Comparison of ENCODE assay signal across 31 cellular contexts in the genomic region with DNA sequence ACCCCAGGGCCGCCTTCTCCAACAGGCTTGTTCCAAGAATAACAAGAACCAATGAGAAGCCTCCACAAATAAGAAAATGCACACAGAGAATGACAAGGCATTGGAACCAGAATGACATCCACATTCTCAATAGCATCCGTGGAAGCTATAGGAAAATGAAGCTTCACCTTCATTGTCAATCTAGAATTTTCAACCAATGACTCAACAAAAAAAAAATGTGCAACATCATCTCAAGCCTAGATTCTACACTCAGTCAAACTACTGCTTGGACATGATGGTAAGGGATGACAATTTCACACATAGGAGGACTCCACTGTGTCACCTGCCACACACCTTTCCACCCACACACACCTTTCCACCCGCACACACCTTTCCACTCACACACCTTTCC. TPM values are rescaled to one million over a fixed set of nuclear protein-coding genes. Genes with fewer than 3 reads are reported as not detected.
A peak's percentile ranks its signal among the peaks of the same experiment; 100 is the strongest.
DNase-seq lines count a peak whose midpoint lies in the region; ATAC-seq and TF ChIP-seq lines count a peak whose summit lies in the region.
"Had no signal": no experiment of that assay in that cellular context is flagged by ENCODE, and none has a peak within 500 bp of the region (broad histone marks: within the 10 kb centered on the region; RNA-seq: fewer than 3 reads in every experiment).

No MANE protein-coding gene starts in this region.

- DNase-seq in EL: peak; percentile 6
- DNase-seq in OCI-M1 (lab: John Stamatoyannopoulos, UW): peak; percentile 2
- peak; percentile 15 for DNase-seq in fibroblast of mammary gland (ENCODE audit: low read depth)
- no peak for DNase-seq in stimulated activated effector memory CD8-positive, alpha-beta T cell treated with anti-CD3 and anti-CD28 coated beads, Interleukin-12 subunit alpha, Interleukin-12 subunit beta, amount 100 ng/mL, for 72 hours (ENCODE audit: low spot score in 2 of 2)
- no peak for DNase-seq in activated CD4-positive, CD25-positive, alpha-beta regulatory T cell (lab: John Stamatoyannopoulos, UW)
- no peak for DNase-seq in stimulated activated CD4-positive, alpha-beta T cell treated with anti-CD3 and anti-CD28 coated beads, Interleukin-2, amount 100 ng/mL, for 48 hours
- no peak for DNase-seq in adrenal gland
- DNase-seq: activated CD4-positive, alpha-beta T cell treated with anti-CD3 and anti-CD28 coated beads, Interleukin-2, amount 10 ng/mL, durations not matched to agents 24 days and 14 days; activated CD8-positive, alpha-beta memory T cell treated with anti-CD3 and anti-CD28 coated beads for 24 hours; activated T-cell treated with anti-CD3 and anti-CD28 coated beads for 4 hours; esophagus squamous epithelium; H7; hypothalamus; lower lobe of right lung; naive thymus-derived CD4-positive, alpha-beta T cell; NCI-H1105 treated with DMSO at 0.1 percent for 48 hours; NCI-H1930; NCI-H2227 treated with DMSO at 0.1 percent for 48 hours; NCI-H526; occipital lobe; SIG-M5; stimulated activated CD4-positive, alpha-beta T cell treated with anti-CD3 and anti-CD28 coated beads, Interleukin-4, amount 100 ng/mL, for 4 hours; SW 1271; transverse colon had no signal

- TF ChIP-seq POLR2A in adrenal gland (IDR thresholded peaks at IDR 0.05): no peak

- TF ChIP-seq CTCF in fibroblast of mammary gland (conservative IDR thresholded peaks at IDR 0.05; ENCODE audit: control insufficient read depth, insufficient read depth, low read depth, low read length) (no peak), adrenal gland (IDR thresholded peaks at IDR 0.05) (no peak)

- H3K27ac Mint-ChIP-seq in stimulated activated effector memory CD8-positive, alpha-beta T cell treated with anti-CD3 and anti-CD28 coated beads, Interleukin-12 subunit alpha, Interleukin-12 subunit beta, amount 100 ng/mL, for 72 hours: peak overlapping the region; percentile 60
- H3K27ac Mint-ChIP-seq: activated naive CD4-positive, alpha-beta T cell treated with anti-CD3 and anti-CD28 coated beads, Interleukin-2, amount 50 U/mL, for 24 hours; activated T-helper 2 cell treated with anti-CD3 and anti-CD28 coated beads, Interferon-gamma antibody, Interleukin-2, Interleukin-4, amounts not matched to agents 10 μg/mL and 5 μg/mL and 100 μg/mL, durations not matched to agents 14 hours and 24 hours and 36 hours; naive thymus-derived CD4-positive, alpha-beta T cell had no signal

- H3K4me1 Mint-ChIP-seq in stimulated activated effector memory CD8-positive, alpha-beta T cell treated with anti-CD3 and anti-CD28 coated beads, Interleukin-12 subunit alpha, Interleukin-12 subunit beta, amount 100 ng/mL, for 72 hours: no peaks in the 10 kb centered on the region
- H3K4me1 Mint-ChIP-seq: activated CD4-positive, alpha-beta T cell treated with anti-CD3 and anti-CD28 coated beads, Interleukin-2, amount 10 ng/mL, durations not matched to agents 24 days and 14 days; activated naive CD4-positive, alpha-beta T cell treated with anti-CD3 and anti-CD28 coated beads, Interleukin-2, amount 50 U/mL, for 24 hours; CD14-positive monocyte; naive thymus-derived CD4-positive, alpha-beta T cell had no signal

- no peaks in the 10 kb centered on the region for H3K27me3 ChIP-seq in adrenal gland
- H3K27me3 ChIP-seq: transverse colon had no signal

- H3K36me3 ChIP-seq in adrenal gland (replicated peaks in 1 of 2): no peaks in the 10 kb centered on the region
- H3K36me3 ChIP-seq: breast epithelium, esophagus squamous epithelium, lower lobe of right lung, transverse colon had no signal

- ATAC-seq in stimulated activated effector memory CD8-positive, alpha-beta T cell treated with anti-CD3 and anti-CD28 coated beads, Interleukin-12 subunit alpha, Interleukin-12 subunit beta, amount 100 ng/mL, for 72 hours: no peak
- ATAC-seq: GM12878; lower lobe of right lung; naive thymus-derived CD4-positive, alpha-beta T cell; psoas muscle had no signal

- no peak overlapping the region for H3K4me3 Mint-ChIP-seq in stimulated activated effector memory CD8-positive, alpha-beta T cell treated with anti-CD3 and anti-CD28 coated beads, Interleukin-12 subunit alpha, Interleukin-12 subunit beta, amount 100 ng/mL, for 72 hours
- H3K4me3 Mint-ChIP-seq: activated CD4-positive, alpha-beta T cell treated with anti-CD3 and anti-CD28 coated beads, Interleukin-2, amount 10 ng/mL, durations not matched to agents 24 days and 14 days; activated naive CD4-positive, alpha-beta T cell treated with anti-CD3 and anti-CD28 coated beads, Interleukin-2, amount 50 U/mL, for 24 hours; CD14-positive monocyte; naive thymus-derived CD4-positive, alpha-beta T cell had no signal

- intact Hi-C loops in adrenal gland (cut with DNase I): no loop called here

- H3K9me3 ChIP-seq in adrenal gland (replicated peaks in 1 of 3): no peaks in the 10 kb centered on the region
- H3K9me3 ChIP-seq: breast epithelium, esophagus squamous epithelium, lower lobe of right lung, psoas muscle, transverse colon had no signal

- WGBS in adrenal gland, 4 donors: 60 to 77% (median 71%) methylated on average over 2 to 3 of the region's 3 CpGs

- H3K4me3 ChIP-seq in fibroblast of mammary gland (ENCODE audit: control insufficient read depth, low read depth, low read length): no peak overlapping the region
- H3K4me3 ChIP-seq in adrenal gland: no peak overlapping the region
- H3K4me3 ChIP-seq: breast epithelium, dorsolateral prefrontal cortex, esophagus squamous epithelium, GM12878, lower lobe of right lung, psoas muscle, transverse colon had no signal

- H3K4me1 ChIP-seq in adrenal gland (replicated peaks in 1 of 2): no peaks in the 10 kb centered on the region
- H3K4me1 ChIP-seq: breast epithelium, esophagus squamous epithelium, lower lobe of right lung, psoas muscle, transverse colon had no signal

- H3K9me3 Mint-ChIP-seq in stimulated activated effector memory CD8-positive, alpha-beta T cell treated with anti-CD3 and anti-CD28 coated beads, Interleukin-12 subunit alpha, Interleukin-12 subunit beta, amount 100 ng/mL, for 72 hours: peaks cover 5% of the 10 kb centered on the region
- H3K9me3 Mint-ChIP-seq: activated naive CD4-positive, alpha-beta T cell treated with anti-CD3 and anti-CD28 coated beads, Interleukin-2, amount 50 U/mL, for 24 hours had no signal

- peaks cover 11% of the 10 kb centered on the region for H3K36me3 Mint-ChIP-seq in stimulated activated effector memory CD8-positive, alpha-beta T cell treated with anti-CD3 and anti-CD28 coated beads, Interleukin-12 subunit alpha, Interleukin-12 subunit beta, amount 100 ng/mL, for 72 hours
- H3K36me3 Mint-ChIP-seq: activated naive CD4-positive, alpha-beta T cell treated with anti-CD3 and anti-CD28 coated beads, Interleukin-2, amount 50 U/mL, for 24 hours; CD14-positive monocyte; naive thymus-derived CD4-positive, alpha-beta T cell had no signal

- H3K27ac ChIP-seq in adrenal gland: no peak overlapping the region
- H3K27ac ChIP-seq: breast epithelium, dorsolateral prefrontal cortex, esophagus squamous epithelium, lower lobe of right lung, psoas muscle, transverse colon had no signal

RNA-seq across cellular contexts. Expression of a gene that starts 50.3 kb away (rescaled TPM):
- 10 to 100 TPM; 37.8 to 83.2 (median 53.0) TPM for total RNA-seq in adrenal gland
- polyA plus RNA-seq in adrenal gland: 10 to 100 TPM; 47.1 to 79.5 (median 63.3) TPM

Comparison
In these comparisons a context has a peak if more than half of its experiments do, and no peak if none do; other contexts are left out.
1. DNase-seq: peak in EL (single experiment), OCI-M1 (single experiment) and fibroblast of mammary gland (single experiment); none in stimulated activated effector memory CD8-positive, alpha-beta T cell treated with anti-CD3 and anti-CD28 coated beads, Interleukin-12 subunit alpha, Interleukin-12 subunit beta, amount 100 ng/mL, for 72 hours (0 of 2), activated CD4-positive, CD25-positive, alpha-beta regulatory T cell (0 of 4), stimulated activated CD4-positive, alpha-beta T cell treated with anti-CD3 and anti-CD28 coated beads, Interleukin-2, amount 100 ng/mL, for 48 hours (0 of 2) and adrenal gland (0 of 7).